In genomic region chr22:43897751-43898261, GRCh38 we compare ENCODE assay signal across 14 cellular contexts. TPM values are rescaled to one million over a fixed set of nuclear protein-coding genes. Genes with fewer than 3 reads are reported as not detected.
DNase-seq lines count a peak whose midpoint lies in the region; ATAC-seq, FAIRE-seq and TF ChIP-seq lines count a peak whose summit lies in the region.
"Had no signal": no experiment of that assay in that cellular context is flagged by ENCODE, and none has a peak within 500 bp of the region (broad histone marks: within the 10 kb centered on the region; RNA-seq: fewer than 3 reads in every experiment).

No MANE protein-coding gene starts in this region.

- no peaks in the 10 kb centered on the region for H3K9me1 ChIP-seq in keratinocyte (ENCODE audit: control insufficient read depth, extremely low read depth, insufficient read depth, low read length)

- FAIRE-seq in A549 (lab: Jason Lieb, UNC) = no peak
- peak; percentile 74 for FAIRE-seq in keratinocyte (lab: Jason Lieb, UNC)
- FAIRE-seq in GM12891 (lab: Jason Lieb, UNC) = no peak

- peak in 1 of 2 experiments; percentile 29 for DNase-seq in A549 (ENCODE audit: low read depth in 1 of 2, low spot score in 1 of 2)
- peak; percentile 84 for DNase-seq in ELR (ENCODE audit: low read depth)
- DNase-seq in adipocyte (ENCODE audit: low read depth) = peak; percentile 58
- no peak for DNase-seq in keratinocyte (ENCODE audit: low read depth, low spot score)
- no peak for DNase-seq in GM12891 (ENCODE audit: insufficient read length, low spot score)
- DNase-seq: activated CD4-positive, alpha-beta T cell treated with anti-CD3 and anti-CD28 coated beads, Interleukin-2, amount 10 ng/mL, durations not matched to agents 7 days and 5 days; CD8-positive, alpha-beta T cell; kidney glomerular epithelial cell; NCI-H1048; NCI-H524 had no signal

- H3K9ac ChIP-seq in adipocyte (ENCODE audit: low read length) (no peak overlapping the region), keratinocyte (ENCODE audit: control insufficient read depth, extremely low read depth, insufficient read depth, low read length) (no peak overlapping the region)

- dilution Hi-C loops in keratinocyte (cut with MboI; ENCODE audit: extremely low pct_ligation_motif_present, low sequenced_read_pairs) = no loop called here

- H4K20me1 ChIP-seq in keratinocyte (ENCODE audit: control insufficient read depth, extremely low read depth, insufficient read depth, low read length) = no peaks in the 10 kb centered on the region

- peak; percentile 52 to 62; a peak in 4 of 6 replicates for ATAC-seq in A549
- no peak for ATAC-seq in HG03135 (IDR thresholded peaks at IDR 0.05; ENCODE audit: unreplicated experiment)
- no peak for ATAC-seq in HG03354 (IDR thresholded peaks at IDR 0.05; ENCODE audit: poor library complexity, severe bottlenecking, unreplicated experiment)
- ATAC-seq in HG03439 (IDR thresholded peaks at IDR 0.05; ENCODE audit: unreplicated experiment) = no peak
- ATAC-seq: CD8-positive, alpha-beta T cell had no signal

- peak overlapping the region; percentile 48 for H3K4me2 ChIP-seq in A549
- no peak overlapping the region for H3K4me2 ChIP-seq in keratinocyte (ENCODE audit: control insufficient read depth, extremely low read depth, insufficient read depth, low read depth, low read length)

- no peaks in the 10 kb centered on the region for H3K36me3 ChIP-seq in adipocyte (ENCODE audit: control insufficient read depth, insufficient read depth, low read length, severe bottlenecking)
- H3K36me3 ChIP-seq in keratinocyte (ENCODE audit: control insufficient read depth in 2 of 2, extremely low read depth in 1 of 2, insufficient read depth in 2 of 2, low read length in 2 of 2) = no peaks in the 10 kb centered on the region

- H3K79me2 ChIP-seq in keratinocyte (ENCODE audit: control insufficient read depth, insufficient read depth, low read length) = no peaks in the 10 kb centered on the region

- H3K9me3 ChIP-seq in A549 (no peaks in the 10 kb centered on the region), adipocyte (ENCODE audit: control insufficient read depth, low read length) (no peaks in the 10 kb centered on the region), keratinocyte (ENCODE audit: control insufficient read depth, low read depth, low read length) (no peaks in the 10 kb centered on the region)

- WGBS in A549 (ENCODE audit: missing lambda C conversion rate) = 23% methylated on average over 4 of the region's 12 CpGs

- H3K27me3 ChIP-seq in adipocyte (replicated peaks; ENCODE audit: control insufficient read depth, insufficient read depth, low read length) = peaks cover 5% of the 10 kb centered on the region
- H3K27me3 ChIP-seq in keratinocyte (ENCODE audit: control insufficient read depth, extremely low read depth, insufficient read depth, low read length) = peaks cover 19% of the 10 kb centered on the region

- CTCF ChIA-PET in A549 (lab: Yijun Ruan, JAX) = interaction anchor here (0.6 to 7.9 kb wide), 4 partner anchors 9 to 700 kb away, joined by 3 to 97 read pairs (median 3); no protein-coding TSS in a partner anchor

- H2AFZ ChIP-seq in keratinocyte (ENCODE audit: control insufficient read depth, low read length) = no peak overlapping the region

- peaks cover 32% of the 10 kb centered on the region for H3K4me1 ChIP-seq in A549
- H3K4me1 ChIP-seq in adipocyte (ENCODE audit: control insufficient read depth, insufficient read depth, low read length) = peaks cover 17% of the 10 kb centered on the region
- peaks cover 6% of the 10 kb centered on the region for H3K4me1 ChIP-seq in keratinocyte (ENCODE audit: control insufficient read depth, extremely low read depth, insufficient read depth, low read length)

- no peak overlapping the region for H3K4me3 ChIP-seq in A549
- H3K4me3 ChIP-seq in adipocyte (ENCODE audit: low read length) = no peak overlapping the region
- H3K4me3 ChIP-seq in keratinocyte (ENCODE audit: control insufficient read depth in 2 of 3, extremely low read depth in 1 of 3, insufficient read depth in 2 of 3, low read depth in 1 of 3, low read length in 3 of 3) = no peak overlapping the region
- H3K4me3 ChIP-seq: SK-N-MC had no signal

- no peak for TF ChIP-seq RAD21 in A549 (conservative IDR thresholded peaks at IDR 0.05 in 1 of 2, IDR thresholded peaks at IDR 0.05 in 1 of 2)

- POLR2A ChIA-PET in A549 (lab: Yijun Ruan, JAX) = no interaction called here

- TF ChIP-seq EP300 in A549 (IDR thresholded peaks at IDR 0.05) = no peak

- H3K27ac ChIP-seq in A549 (peak overlapping the region in 1 of 2 experiments; percentile 76; a peak in 3 of 6 replicates), keratinocyte (ENCODE audit: control insufficient read depth, insufficient read depth, low read length) (no peak overlapping the region)
- H3K27ac ChIP-seq: SK-N-MC had no signal

- no peak for TF ChIP-seq POLR2A in A549 (IDR thresholded peaks at IDR 0.05; ENCODE audit: low read length)
- no peak for TF ChIP-seq POLR2A in GM12891 (IDR thresholded peaks at IDR 0.05; ENCODE audit: low read depth, low read length)

- TF ChIP-seq CTCF in A549 (IDR thresholded peaks at IDR 0.05) = no peak
- TF ChIP-seq CTCF in keratinocyte (optimal IDR thresholded peaks at IDR 0.05 in 1 of 3, IDR thresholded peaks at IDR 0.05 in 1 of 3, conservative IDR thresholded peaks at IDR 0.05 in 1 of 3; ENCODE audit: extremely low read depth in 1 of 3, insufficient read depth in 2 of 3, low read length in 3 of 3) = no peak

RNA-seq across cellular contexts. Expression of gene PNPLA5, which starts 6.0 kb away (rescaled TPM):
- not detected in 2 replicates for polyA plus RNA-seq in A549 (2011; rRNA removed)
- not detected in 2 replicates for polyA plus RNA-seq in A549 (2012; cell fraction: cytosol; rRNA removed)
- not detected in 2 replicates for polyA plus RNA-seq in A549 (2012; cell fraction: nucleus; rRNA removed)
- not detected in 3 replicates for polyA plus RNA-seq in A549 (2017; fragmentation: RNase III; extraction: RNeasy Plus Mini Kit Qiagen cat#74134 plus additional on column Dnase treatment)
- polyA minus RNA-seq in A549 (2011; rRNA and poly(A)+ RNA removed) = not detected in 2 replicates
- not detected in 3 replicates for polyA plus RNA-seq in keratinocyte
- not detected for polyA plus RNA-seq in keratinocyte (2011; ENCODE audit: low read depth)
- polyA plus RNA-seq in keratinocyte (2011; cell fraction: cytosol; rRNA removed) = not detected in 2 replicates
- 0.05 TPM in 1 of 2 replicates, not detected in the other for polyA plus RNA-seq in keratinocyte (2011; cell fraction: nucleus; rRNA removed)
- polyA plus RNA-seq in keratinocyte (2012; ENCODE audit: low replicate concordance) = 0.07 TPM in 1 of 2 replicates, not detected in the other
- polyA minus RNA-seq in keratinocyte = 0.10 TPM in 1 of 3 replicates, not detected in the others
- not detected for polyA minus RNA-seq in keratinocyte (2011; cell fraction: cytosol; rRNA and poly(A)+ RNA removed)
- not detected in 2 replicates for polyA minus RNA-seq in keratinocyte (2011; cell fraction: nucleus; rRNA and poly(A)+ RNA removed)
- not detected for polyA plus RNA-seq in GM12891 (2012; ENCODE audit: low read depth, missing spikeins)

RNA-seq across cellular contexts. Expression of gene PNPLA3, which starts 25.8 kb away (rescaled TPM):
- 1.3 TPM in 2 replicates for polyA plus RNA-seq in A549 (2011; rRNA removed)
- polyA plus RNA-seq in A549 (2012; cell fraction: cytosol; rRNA removed) = 0.99 and 1.2 TPM in 2 replicates
- polyA plus RNA-seq in A549 (2012; cell fraction: nucleus; rRNA removed) = 2.2 and 2.3 TPM in 2 replicates
- polyA plus RNA-seq in A549 (2017; fragmentation: RNase III; extraction: RNeasy Plus Mini Kit Qiagen cat#74134 plus additional on column Dnase treatment) = 1.00 to 1.8 TPM (median 1.3 TPM) in 3 replicates
- polyA minus RNA-seq in A549 (2011; rRNA and poly(A)+ RNA removed) = 1.2 and 1.6 TPM in 2 replicates
- 12.0 to 18.5 TPM (median 15.2 TPM) in 3 replicates for polyA plus RNA-seq in keratinocyte
- 5.0 TPM for polyA plus RNA-seq in keratinocyte (2011; ENCODE audit: low read depth)
- polyA plus RNA-seq in keratinocyte (2011; cell fraction: cytosol; rRNA removed) = 7.6 and 10.3 TPM in 2 replicates
- 52.2 and 69.8 TPM in 2 replicates for polyA plus RNA-seq in keratinocyte (2011; cell fraction: nucleus; rRNA removed)
- polyA plus RNA-seq in keratinocyte (2012; ENCODE audit: low replicate concordance) = 8.5 and 9.4 TPM in 2 replicates
- polyA minus RNA-seq in keratinocyte = 17.5 to 38.8 TPM (median 18.0 TPM) in 3 replicates
- 3.8 TPM for polyA minus RNA-seq in keratinocyte (2011; cell fraction: cytosol; rRNA and poly(A)+ RNA removed)
- 15.4 and 22.9 TPM in 2 replicates for polyA minus RNA-seq in keratinocyte (2011; cell fraction: nucleus; rRNA and poly(A)+ RNA removed)
- polyA plus RNA-seq in GM12891 (2012; ENCODE audit: low read depth, missing spikeins) = 0.08 TPM

RNA-seq across cellular contexts. Expression of gene SULT4A1, which starts 35.5 kb away (rescaled TPM):
- polyA plus RNA-seq in A549 (2011; rRNA removed) (not detected in 2 replicates), A549 (2017; fragmentation: RNase III; extraction: RNeasy Plus Mini Kit Qiagen cat#74134 plus additional on column Dnase treatment) (not detected in 3 replicates), keratinocyte (0.26 to 1.0 TPM (median 0.33 TPM) in 3 replicates)
- polyA plus RNA-seq in A549 (2012; cell fraction: cytosol; rRNA removed) = not detected in 2 replicates
- polyA plus RNA-seq in A549 (2012; cell fraction: nucleus; rRNA removed) = not detected in 2 replicates
- not detected in 2 replicates for polyA minus RNA-seq in A549 (2011; rRNA and poly(A)+ RNA removed)
- polyA plus RNA-seq in keratinocyte (2011; ENCODE audit: low read depth) = not detected
- polyA plus RNA-seq in keratinocyte (2011; cell fraction: cytosol; rRNA removed) = 0.44 and 0.50 TPM in 2 replicates
- polyA plus RNA-seq in keratinocyte (2011; cell fraction: nucleus; rRNA removed) = 4.4 and 5.6 TPM in 2 replicates
- 0.06 TPM in 2 replicates for polyA plus RNA-seq in keratinocyte (2012; ENCODE audit: low replicate concordance)
- 0.13 to 0.56 TPM in 2 of 3 replicates, not detected in the other for polyA minus RNA-seq in keratinocyte
- polyA minus RNA-seq in keratinocyte (2011; cell fraction: cytosol; rRNA and poly(A)+ RNA removed) = not detected
- polyA minus RNA-seq in keratinocyte (2011; cell fraction: nucleus; rRNA and poly(A)+ RNA removed) = 1.1 and 1.5 TPM in 2 replicates
- polyA plus RNA-seq in GM12891 (2012; ENCODE audit: low read depth, missing spikeins) = 0.12 TPM

RNA-seq across cellular contexts. Expression of gene SAMM50, which starts 57.4 kb away (rescaled TPM):
- polyA plus RNA-seq in A549 (2011; rRNA removed) (37.1 and 51.4 TPM in 2 replicates), A549 (2017; fragmentation: RNase III; extraction: RNeasy Plus Mini Kit Qiagen cat#74134 plus additional on column Dnase treatment) (49.3 to 50.8 TPM (median 49.3 TPM) in 3 replicates), keratinocyte (44.0 to 54.6 TPM (median 50.0 TPM) in 3 replicates)
- polyA plus RNA-seq in A549 (2012; cell fraction: cytosol; rRNA removed) = 31.9 and 32.9 TPM in 2 replicates
- polyA plus RNA-seq in A549 (2012; cell fraction: nucleus; rRNA removed) = 25.3 and 36.5 TPM in 2 replicates
- 29.6 and 33.1 TPM in 2 replicates for polyA minus RNA-seq in A549 (2011; rRNA and poly(A)+ RNA removed)
- polyA plus RNA-seq in keratinocyte (2011; ENCODE audit: low read depth) = 27.0 TPM
- polyA plus RNA-seq in keratinocyte (2011; cell fraction: cytosol; rRNA removed) = 41.1 and 49.2 TPM in 2 replicates
- 38.4 and 42.4 TPM in 2 replicates for polyA plus RNA-seq in keratinocyte (2011; cell fraction: nucleus; rRNA removed)
- 43.4 and 55.3 TPM in 2 replicates for polyA plus RNA-seq in keratinocyte (2012; ENCODE audit: low replicate concordance)
- 27.3 to 50.4 TPM (median 39.2 TPM) in 3 replicates for polyA minus RNA-seq in keratinocyte
- polyA minus RNA-seq in keratinocyte (2011; cell fraction: cytosol; rRNA and poly(A)+ RNA removed) = 31.7 TPM
- 11.1 and 23.3 TPM in 2 replicates for polyA minus RNA-seq in keratinocyte (2011; cell fraction: nucleus; rRNA and poly(A)+ RNA removed)
- 63.1 TPM for polyA plus RNA-seq in GM12891 (2012; ENCODE audit: low read depth, missing spikeins)

Comparison
In these comparisons a context has a peak if more than half of its experiments do, and no peak if none do; other contexts are left out.
1. ATAC-seq: peak in A549 (2 of 2); none in HG03135 (single experiment), HG03354 (single experiment) and HG03439 (single experiment).
2. DNase-seq: peak in ELR (single experiment) and adipocyte (single experiment); none in keratinocyte (single experiment) and GM12891 (single experiment).